ENCODE assay signal across 15 cellular contexts in the genomic region with DNA sequence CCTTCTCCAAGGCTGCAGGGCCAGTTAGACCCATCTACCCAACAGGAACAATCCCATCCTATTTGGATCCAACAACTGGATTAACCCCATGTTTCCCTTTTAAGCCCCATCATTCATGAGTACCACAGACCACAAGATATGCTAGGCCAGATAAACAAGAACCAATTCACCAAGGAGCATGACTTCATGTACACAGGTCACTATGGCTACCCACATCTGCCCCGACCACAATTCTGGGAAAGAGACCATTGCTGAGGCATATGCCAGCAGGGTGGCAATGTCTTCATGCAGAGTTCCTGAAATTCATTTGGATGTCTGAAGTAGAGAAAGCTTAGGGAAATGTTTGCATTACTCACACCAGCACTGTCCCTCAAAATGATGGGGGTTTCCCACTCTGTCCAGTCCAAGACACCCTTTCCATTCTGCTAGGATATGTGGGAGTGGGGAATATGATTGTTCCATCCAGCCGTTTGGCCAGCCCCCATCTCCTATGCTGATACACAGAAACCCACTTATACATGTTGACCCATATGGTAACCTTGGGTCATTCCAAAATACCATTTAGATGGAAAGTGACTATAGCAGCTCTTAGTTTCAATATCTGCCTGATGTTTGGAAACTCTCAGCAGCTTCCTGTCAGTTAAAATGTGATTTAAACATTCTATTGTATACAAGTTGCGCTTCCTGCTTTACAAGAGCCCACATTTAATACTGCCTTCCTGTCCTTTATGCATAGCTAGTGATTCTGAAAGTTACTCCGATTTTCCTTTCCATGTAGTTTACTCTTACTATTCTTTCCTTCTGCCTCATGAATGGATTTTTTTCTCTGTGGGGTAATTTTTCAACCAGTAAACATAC.
DNase-seq lines count a peak whose midpoint lies in the region; ATAC-seq and TF ChIP-seq lines count a peak whose summit lies in the region.
"Had no signal": no experiment of that assay in that cellular context is flagged by ENCODE, and none has a peak within 500 bp of the region (broad histone marks: within the 10 kb centered on the region; RNA-seq: fewer than 3 reads in every experiment).

No MANE protein-coding gene starts in this region.

- H3K4me1 Mint-ChIP-seq in CD4-positive, alpha-beta memory T cell: peaks cover 18 to 32% (median 24%) of the 10 kb centered on the region in 4 donors
- H3K4me1 Mint-ChIP-seq in activated B cell treated with CpG ODN at 0.5 μM for 24 hours: peaks cover 11% of the 10 kb centered on the region
- H3K4me1 Mint-ChIP-seq: neural progenitor cell had no signal

- H3K27me3 ChIP-seq in CD4-positive, alpha-beta memory T cell (ENCODE audit: insufficient read depth, low read length): no peaks in the 10 kb centered on the region
- H3K27me3 ChIP-seq: colonic mucosa, foreskin keratinocyte, neural progenitor cell had no signal

- CTCF ChIA-PET in CD4-positive, alpha-beta memory T cell (lab: Charles Lee; ENCODE audit: partially characterized antibody): interaction anchor here (0.8 to 2.1 kb wide), 3 partner anchors 10 to 218 kb away, joined by 3 to 7 read pairs (median 4); no protein-coding TSS in a partner anchor
- CTCF ChIA-PET in activated B cell treated with CpG ODN at 0.5 μM for 24 hours (lab: Charles Lee): no interaction called here

- H3K36me3 ChIP-seq in CD4-positive, alpha-beta memory T cell (ENCODE audit: insufficient read depth, low read length): no peaks in the 10 kb centered on the region
- H3K36me3 ChIP-seq: colonic mucosa, neural progenitor cell had no signal

- H3K9me3 ChIP-seq in CD4-positive, alpha-beta memory T cell (ENCODE audit: control insufficient read depth in 1 of 2, low read length in 2 of 2): no peaks in the 10 kb centered on the region
- H3K9me3 ChIP-seq: Caco-2, colonic mucosa had no signal

- intact Hi-C loops in CD4-positive, alpha-beta memory T cell (cut with micrococcal nuclease): loop anchor here (5.0 kb wide), 1 partner anchor 128 kb away; the partner anchor contains the start of gene AMMECR1
- intact Hi-C loops in activated B cell treated with CpG ODN at 0.5 μM for 24 hours (cut with micrococcal nuclease): no loop called here

- peak overlapping the region; percentile 20 to 83 (median 48) for H3K27ac Mint-ChIP-seq in CD4-positive, alpha-beta memory T cell
- peak overlapping the region; percentile 41 for H3K27ac Mint-ChIP-seq in activated B cell treated with CpG ODN at 0.5 μM for 24 hours
- H3K27ac Mint-ChIP-seq: neural progenitor cell had no signal

- H3K4me1 ChIP-seq in CD4-positive, alpha-beta memory T cell (ENCODE audit: insufficient read depth, low read length): peaks cover 25% of the 10 kb centered on the region
- H3K4me1 ChIP-seq: Caco-2, colonic mucosa, foreskin keratinocyte, neural progenitor cell had no signal

- no peak for ATAC-seq in activated B cell treated with CpG ODN at 0.5 μM for 24 hours (ENCODE audit: low read depth)
- ATAC-seq: foreskin keratinocyte had no signal

- no peaks in the 10 kb centered on the region for H3K27me3 Mint-ChIP-seq in CD4-positive, alpha-beta memory T cell
- H3K27me3 Mint-ChIP-seq in activated B cell treated with CpG ODN at 0.5 μM for 24 hours: no peaks in the 10 kb centered on the region

- TF ChIP-seq CTCF in activated B cell treated with CpG ODN at 0.5 μM for 24 hours (IDR thresholded peaks at IDR 0.05): no peak

- H3K4me3 Mint-ChIP-seq in CD4-positive, alpha-beta memory T cell: peak overlapping the region in 6 of 8 donors; percentile 35 to 69 (median 55)
- H3K4me3 Mint-ChIP-seq in activated B cell treated with CpG ODN at 0.5 μM for 24 hours: no peak overlapping the region
- H3K4me3 Mint-ChIP-seq: neural progenitor cell had no signal

- POLR2A ChIA-PET in CD4-positive, alpha-beta memory T cell (lab: Charles Lee; ENCODE audit: partially characterized antibody): interaction anchor here (0.8 to 1.9 kb wide), 5 partner anchors 10 to 129 kb away, joined by 3 to 20 read pairs (median 5); partner anchors contain the start of gene AMMECR1
- POLR2A ChIA-PET in activated B cell treated with CpG ODN at 0.5 μM for 24 hours (lab: Charles Lee): interaction anchor here (0.6 kb wide), 1 partner anchor 17 kb away, joined by 3 read pairs; no protein-coding TSS in a partner anchor

- H3K27ac ChIP-seq in CD4-positive, alpha-beta memory T cell (ENCODE audit: low read depth, low read length): no peak overlapping the region
- H3K27ac ChIP-seq: colonic mucosa, foreskin keratinocyte, neural progenitor cell had no signal

- peaks cover 0 to 7% (median 0%) of the 10 kb centered on the region in 8 donors for H3K9me3 Mint-ChIP-seq in CD4-positive, alpha-beta memory T cell
- peaks cover 3% of the 10 kb centered on the region for H3K9me3 Mint-ChIP-seq in activated B cell treated with CpG ODN at 0.5 μM for 24 hours

- no peak for DNase-seq in CD4-positive, alpha-beta memory T cell
- DNase-seq in H4 (ENCODE audit: low spot score) (peak; percentile 71), activated B cell treated with CpG ODN at 0.5 μM for 24 hours (no peak), kidney tubule cell (ENCODE audit: low spot score) (peak; percentile 57), T1000 (lab: John Stamatoyannopoulos, UW) (no peak), NCI-H2227 (lab: John Stamatoyannopoulos, UW; ENCODE audit: unreplicated experiment) (no peak), NCI-H2029 treated with DMSO at 0.1 percent for 48 hours (lab: John Stamatoyannopoulos, UW) (no peak), LoVo (ENCODE audit: low spot score) (no peak)
- DNase-seq: activated effector memory CD4-positive, alpha-beta T cell treated with Interleukin-2 at 50 U/mL for 16 hours; Caco-2; colonic mucosa; foreskin keratinocyte; kidney; NCI-H226 had no signal

- no peak overlapping the region for H3K4me3 ChIP-seq in CD4-positive, alpha-beta memory T cell (ENCODE audit: low read length in 2 of 2)
- H3K4me3 ChIP-seq: colonic mucosa, neural progenitor cell had no signal

- no peaks in the 10 kb centered on the region for H3K36me3 Mint-ChIP-seq in CD4-positive, alpha-beta memory T cell
- peaks cover 5% of the 10 kb centered on the region for H3K36me3 Mint-ChIP-seq in activated B cell treated with CpG ODN at 0.5 μM for 24 hours (ENCODE audit: low read depth)

Comparison
In these comparisons a context has a peak if more than half of its experiments do, and no peak if none do; other contexts are left out.
1. DNase-seq: peak in H4 (single experiment) and kidney tubule cell (single experiment); none in CD4-positive, alpha-beta memory T cell (0 of 5), activated B cell treated with CpG ODN at 0.5 μM for 24 hours (single experiment), T1000 (single experiment), NCI-H2227 (single experiment), NCI-H2029 treated with DMSO at 0.1 percent for 48 hours (single experiment) and LoVo (single experiment).